12 cellular contexts compared by ENCODE assay signal in the genomic region with DNA sequence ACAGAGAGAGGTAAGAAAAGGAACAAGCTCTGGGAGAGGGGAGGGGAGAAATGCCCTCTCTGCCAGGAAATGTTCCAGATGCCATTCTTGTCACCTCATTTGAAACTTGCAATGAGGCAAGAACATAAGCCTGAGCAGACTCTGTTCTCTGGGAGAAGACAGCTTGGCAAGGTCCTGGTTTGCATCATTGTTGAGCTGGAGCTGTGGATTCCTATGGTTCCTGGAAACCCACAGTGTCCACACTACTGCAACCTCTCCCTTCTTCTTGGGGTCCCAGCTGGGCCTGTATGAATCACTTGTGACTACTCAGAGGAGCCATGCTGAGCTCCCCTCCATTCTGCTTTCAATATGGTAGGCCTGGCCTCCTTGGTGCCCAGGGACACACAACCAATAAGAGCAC.
DNase-seq lines count a peak whose midpoint lies in the region; ATAC-seq and TF ChIP-seq lines count a peak whose summit lies in the region.
"Had no signal": no experiment of that assay in that cellular context is flagged by ENCODE, and none has a peak within 500 bp of the region (broad histone marks: within the 10 kb centered on the region; RNA-seq: fewer than 3 reads in every experiment).

No MANE protein-coding gene starts in this region.

- H3K27ac ChIP-seq in RWPE1, result peak overlapping the region; percentile 92
- H3K27ac ChIP-seq: BLaER1 treated with 17β-estradiol and CSF1 and Interleukin-3, amounts not matched to agents 10 nM and 100 nM; foreskin keratinocyte had no signal

- ATAC-seq in HG02981 (IDR thresholded peaks at IDR 0.05; ENCODE audit: unreplicated experiment), result no peak
- ATAC-seq in activated CD8-positive, alpha-beta T cell treated with anti-CD3 and anti-CD28 coated beads for 36 hours, result no peak
- ATAC-seq: foreskin keratinocyte had no signal

- H3K4me3 Mint-ChIP-seq in activated CD8-positive, alpha-beta T cell treated with anti-CD3 and anti-CD28 coated beads for 36 hours, result no peak overlapping the region
- H3K4me3 Mint-ChIP-seq in activated CD4-positive, alpha-beta memory T cell treated with anti-CD3 and anti-CD28 coated beads for 36 hours, result no peak overlapping the region
- H3K4me3 Mint-ChIP-seq: natural killer cell had no signal

- peaks cover 3% of the 10 kb centered on the region for H3K4me1 Mint-ChIP-seq in activated CD8-positive, alpha-beta T cell treated with anti-CD3 and anti-CD28 coated beads for 36 hours (ENCODE audit: low read depth)
- no peaks in the 10 kb centered on the region for H3K4me1 Mint-ChIP-seq in activated CD4-positive, alpha-beta memory T cell treated with anti-CD3 and anti-CD28 coated beads for 36 hours (ENCODE audit: low read depth)
- H3K4me1 Mint-ChIP-seq: natural killer cell had no signal

- no peak overlapping the region for H3K27ac Mint-ChIP-seq in activated CD8-positive, alpha-beta T cell treated with anti-CD3 and anti-CD28 coated beads for 36 hours
- H3K27ac Mint-ChIP-seq in activated CD4-positive, alpha-beta memory T cell treated with anti-CD3 and anti-CD28 coated beads for 36 hours, result no peak overlapping the region
- H3K27ac Mint-ChIP-seq: natural killer cell had no signal

- intact Hi-C loops in activated CD8-positive, alpha-beta T cell treated with anti-CD3 and anti-CD28 coated beads for 36 hours (cut with micrococcal nuclease), result no loop called here
- intact Hi-C loops in activated CD4-positive, alpha-beta memory T cell treated with anti-CD3 and anti-CD28 coated beads for 36 hours (cut with micrococcal nuclease), result no loop called here

- DNase-seq in AG04449 (ENCODE audit: low read depth, low spot score) (peak; percentile 98), RWPE1 (ENCODE audit: low spot score) (no peak), fibroblast of peridontal ligament (ENCODE audit: extremely low read depth) (peak; percentile 95), myocyte (ENCODE audit: low read depth) (peak; percentile 99), NCI-H128 (lab: John Stamatoyannopoulos, UW; ENCODE audit: unreplicated experiment) (no peak)
- no peak for DNase-seq in activated CD8-positive, alpha-beta T cell treated with anti-CD3 and anti-CD28 coated beads for 36 hours
- no peak for DNase-seq in activated CD4-positive, alpha-beta memory T cell treated with anti-CD3 and anti-CD28 coated beads for 36 hours
- DNase-seq: natural killer cell, NCI-H2171 treated with DMSO at 0.1 percent for 48 hours had no signal

- CTCF ChIA-PET in AG04449 (lab: Yijun Ruan, JAX), result interaction anchor here (1.3 to 3.2 kb wide), 4 partner anchors 8 to 52 kb away, joined by 3 to 15 read pairs (median 6); no protein-coding TSS in a partner anchor
- CTCF ChIA-PET in RWPE1 (lab: Yijun Ruan, JAX), result interaction anchor here (0.6 kb wide), 1 partner anchor 460 kb away, joined by 3 read pairs; no protein-coding TSS in a partner anchor
- CTCF ChIA-PET in activated CD8-positive, alpha-beta T cell treated with anti-CD3 and anti-CD28 coated beads for 36 hours (lab: Charles Lee), result no interaction called here
- CTCF ChIA-PET in activated CD4-positive, alpha-beta memory T cell treated with anti-CD3 and anti-CD28 coated beads for 36 hours (lab: Charles Lee), result no interaction called here

- H3K9me3 Mint-ChIP-seq in activated CD8-positive, alpha-beta T cell treated with anti-CD3 and anti-CD28 coated beads for 36 hours, result peaks cover 2% of the 10 kb centered on the region
- H3K9me3 Mint-ChIP-seq in activated CD4-positive, alpha-beta memory T cell treated with anti-CD3 and anti-CD28 coated beads for 36 hours, result peaks cover 2% of the 10 kb centered on the region
- H3K9me3 Mint-ChIP-seq: natural killer cell had no signal

- POLR2A ChIA-PET in AG04449 (lab: Yijun Ruan, JAX), result interaction anchor here (0.7 to 2.0 kb wide), 3 partner anchors 9 to 283 kb away, joined by 3 to 10 read pairs (median 8); a partner anchor contains a TSS
- POLR2A ChIA-PET in RWPE1 (lab: Yijun Ruan, JAX; ENCODE audit: low non-redundant PET), result no interaction called here
- POLR2A ChIA-PET in activated CD8-positive, alpha-beta T cell treated with anti-CD3 and anti-CD28 coated beads for 36 hours (lab: Charles Lee), result no interaction called here
- POLR2A ChIA-PET in activated CD4-positive, alpha-beta memory T cell treated with anti-CD3 and anti-CD28 coated beads for 36 hours (lab: Charles Lee), result interaction anchor here (0.7 kb wide), 1 partner anchor 776 kb away, joined by 3 read pairs; no protein-coding TSS in a partner anchor

- TF ChIP-seq CTCF in AG04449 (IDR thresholded peaks at IDR 0.05; ENCODE audit: insufficient read depth, low read length, missing control alignments) (no peak), RWPE1 (conservative IDR thresholded peaks at IDR 0.05; ENCODE audit: low read depth) (no peak)
- TF ChIP-seq CTCF in activated CD8-positive, alpha-beta T cell treated with anti-CD3 and anti-CD28 coated beads for 36 hours (IDR thresholded peaks at IDR 0.05), result no peak

- H3K36me3 Mint-ChIP-seq in activated CD8-positive, alpha-beta T cell treated with anti-CD3 and anti-CD28 coated beads for 36 hours (ENCODE audit: low read depth), result no peaks in the 10 kb centered on the region
- H3K36me3 Mint-ChIP-seq in activated CD4-positive, alpha-beta memory T cell treated with anti-CD3 and anti-CD28 coated beads for 36 hours, result no peaks in the 10 kb centered on the region
- H3K36me3 Mint-ChIP-seq: natural killer cell had no signal

- H3K27me3 Mint-ChIP-seq in activated CD8-positive, alpha-beta T cell treated with anti-CD3 and anti-CD28 coated beads for 36 hours, result no peaks in the 10 kb centered on the region
- peaks cover 2% of the 10 kb centered on the region for H3K27me3 Mint-ChIP-seq in activated CD4-positive, alpha-beta memory T cell treated with anti-CD3 and anti-CD28 coated beads for 36 hours

- H3K4me3 ChIP-seq in AG04449 (ENCODE audit: low read depth, low read length), result no peak overlapping the region
- H3K4me3 ChIP-seq: BLaER1 treated with 17β-estradiol and CSF1 and Interleukin-3, amounts not matched to agents 10 nM and 100 nM had no signal

Comparison
In these comparisons a context has a peak if more than half of its experiments do, and no peak if none do; other contexts are left out.
1. DNase-seq: peak in AG04449 (single experiment), fibroblast of peridontal ligament (single experiment) and myocyte (single experiment); none in RWPE1 (single experiment), activated CD8-positive, alpha-beta T cell treated with anti-CD3 and anti-CD28 coated beads for 36 hours (single experiment), activated CD4-positive, alpha-beta memory T cell treated with anti-CD3 and anti-CD28 coated beads for 36 hours (single experiment) and NCI-H128 (single experiment).
2. CTCF ChIA-PET loops: an anchor here in AG04449 (1.3 to 3.2 kb wide) and RWPE1 (0.6 kb wide); none called in activated CD8-positive, alpha-beta T cell treated with anti-CD3 and anti-CD28 coated beads for 36 hours and activated CD4-positive, alpha-beta memory T cell treated with anti-CD3 and anti-CD28 coated beads for 36 hours.
3. POLR2A ChIA-PET loops: an anchor here in AG04449 (0.7 to 2.0 kb wide) and activated CD4-positive, alpha-beta memory T cell treated with anti-CD3 and anti-CD28 coated beads for 36 hours (0.7 kb wide); none called in RWPE1 and activated CD8-positive, alpha-beta T cell treated with anti-CD3 and anti-CD28 coated beads for 36 hours.